In the genomic region with DNA sequence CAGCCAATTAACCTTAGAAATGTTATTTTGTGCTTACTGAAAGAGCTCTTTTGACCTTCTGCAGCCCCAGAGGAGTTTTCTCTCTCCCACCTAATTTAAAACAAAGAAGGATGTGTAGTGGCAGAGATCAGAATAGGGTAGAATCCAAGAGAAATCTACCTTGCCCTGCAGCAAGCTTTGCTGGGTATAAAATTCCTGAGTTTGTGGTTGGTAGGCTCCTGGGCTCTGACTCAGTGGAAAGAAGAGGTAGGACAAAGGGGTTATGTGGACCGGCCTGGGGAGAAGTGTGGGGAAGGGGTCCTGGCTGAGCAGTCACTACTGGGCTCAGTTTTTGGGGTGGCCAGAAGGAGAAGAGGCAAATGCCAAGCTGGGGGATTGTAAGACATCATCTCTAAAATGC, we compare ENCODE assay signal across 25 cellular contexts.
"Had no signal": no experiment of that assay in that cellular context is flagged by ENCODE, and none has a peak within 500 bp of the region (broad histone marks: within the 10 kb centered on the region; RNA-seq: fewer than 3 reads in every experiment).

No MANE protein-coding gene starts in this region.

- H3K4me3 ChIP-seq: esophagus squamous epithelium, left lung, pancreas, smooth muscle cell, stomach, thyroid gland, vagina had no signal

- H3K4me2 ChIP-seq: smooth muscle cell had no signal

- H3K27me3 Mint-ChIP-seq: effector memory CD8-positive, alpha-beta T cell; naive thymus-derived CD8-positive, alpha-beta T cell had no signal

- H3K27me3 ChIP-seq: esophagus squamous epithelium, left lung, pancreas, stomach, thyroid gland, vagina had no signal

- H3K27ac ChIP-seq: esophagus squamous epithelium, left lung, pancreas, stomach, thyroid gland, vagina had no signal

- H3K36me3 ChIP-seq: esophagus squamous epithelium, left lung, pancreas, stomach, thyroid gland, vagina had no signal

- H3K9me3 ChIP-seq: pancreas, thyroid gland, vagina had no signal

- DNase-seq: cortex of kidney; effector memory CD8-positive, alpha-beta T cell; erythroblast; esophagus squamous epithelium; foreskin melanocyte; kidney; left lung; mesendoderm; midbrain; naive thymus-derived CD8-positive, alpha-beta T cell; nephron progenitor cell; occipital lobe; pancreas; stimulated activated CD4-positive, alpha-beta T cell treated with anti-CD3 and anti-CD28 coated beads, Interleukin-12 subunit alpha, Interleukin-12 subunit beta, amount 100 ng/mL, for 4 hours; stimulated activated CD4-positive, alpha-beta T cell treated with anti-CD3 and anti-CD28 coated beads, Interleukin-1b, Interleukin-23, amount 100 ng/mL, for 48 hours; stimulated activated CD4-positive, alpha-beta T cell treated with anti-CD3 and anti-CD28 coated beads, Interleukin-4, amount 100 ng/mL, for 1 hour; stimulated activated CD8-positive, alpha-beta memory T cell treated with anti-CD3 and anti-CD28 coated beads, Interleukin-4, amount 100 ng/mL, for 48 hours; stimulated activated naive CD4-positive, alpha-beta T cell treated with Interleukin-2 at 50 U/mL for 16 hours; stomach; thyroid gland; trophoblast cell had no signal

- H3K4me3 Mint-ChIP-seq: effector memory CD8-positive, alpha-beta T cell; naive thymus-derived CD8-positive, alpha-beta T cell; nephron progenitor cell had no signal

- H3K4me1 ChIP-seq: pancreas had no signal

- ATAC-seq: effector memory CD8-positive, alpha-beta T cell; left lung; naive thymus-derived CD8-positive, alpha-beta T cell; pancreas; sciatic nerve had no signal

- H3K27ac Mint-ChIP-seq: nephron progenitor cell had no signal

- FAIRE-seq: endometrium, kidney, pancreas had no signal
